In the genomic region with DNA sequence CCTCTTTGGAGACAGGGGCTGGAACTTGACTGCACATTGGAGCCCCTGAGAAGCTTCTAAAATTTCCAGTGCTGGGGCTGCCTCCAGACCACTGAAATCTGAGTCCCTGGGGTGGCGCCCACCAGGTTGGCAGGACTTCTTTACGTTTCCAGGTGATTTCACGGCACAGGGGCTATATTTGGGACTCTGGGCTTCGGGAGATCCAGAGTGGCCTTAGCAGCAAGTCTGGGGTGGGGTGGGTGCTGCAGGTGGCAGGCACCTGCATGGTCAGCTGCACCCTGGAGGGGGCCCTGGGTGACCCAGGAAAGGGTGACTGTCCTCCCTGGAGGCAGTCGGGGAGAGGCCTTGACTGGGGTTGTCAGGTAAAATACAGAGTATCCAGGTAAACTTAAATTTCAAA, we compare ENCODE assay signal across 28 cellular contexts.
"Had no signal": no experiment of that assay in that cellular context is flagged by ENCODE, and none has a peak within 500 bp of the region (broad histone marks: within the 10 kb centered on the region; RNA-seq: fewer than 3 reads in every experiment).

No MANE protein-coding gene starts in this region.

- H3K4me1 Mint-ChIP-seq: natural killer cell; nephron; stimulated activated effector memory CD8-positive, alpha-beta T cell treated with anti-CD3 and anti-CD28 coated beads, Interleukin-12 subunit alpha, Interleukin-12 subunit beta, amount 100 ng/mL, for 72 hours; stimulated activated naive B cell treated with anti-CD40 and anti-IgM and Interleukin-4, amounts not matched to agents 10 μg/mL and 1 μg/mL and 100 μg/mL, for 72 hours had no signal

- H3K27ac ChIP-seq: neural progenitor cell, neutrophil, pancreas, psoas muscle, right lobe of liver, skin epidermis, stomach, thoracic aorta, thyroid gland, tibial nerve, upper lobe of left lung, vagina had no signal

- H3K9me3 ChIP-seq: neutrophil, pancreas, psoas muscle, right lobe of liver, stomach, thoracic aorta, thyroid gland, tibial nerve, upper lobe of left lung, vagina had no signal

- H3K36me3 ChIP-seq: neural progenitor cell, neutrophil, pancreas, right lobe of liver, stomach, thoracic aorta, thyroid gland, tibial nerve, upper lobe of left lung, vagina had no signal

- H3K9me3 Mint-ChIP-seq: naive thymus-derived CD4-positive, alpha-beta T cell; natural killer cell; stimulated activated effector memory CD8-positive, alpha-beta T cell treated with anti-CD3 and anti-CD28 coated beads, Interleukin-12 subunit alpha, Interleukin-12 subunit beta, amount 100 ng/mL, for 72 hours; stimulated activated naive CD8-positive, alpha-beta T cell treated with anti-CD3 and anti-CD28 coated beads, Interleukin-15, Interleukin-2, amounts not matched to agents 100 ng/mL and 50 ng/mL, for 24 hours had no signal

- H3K4me2 ChIP-seq: neural progenitor cell, smooth muscle cell had no signal

- H3K4me3 Mint-ChIP-seq: naive thymus-derived CD4-positive, alpha-beta T cell; natural killer cell; nephron; neural progenitor cell; stimulated activated effector memory CD8-positive, alpha-beta T cell treated with anti-CD3 and anti-CD28 coated beads, Interleukin-12 subunit alpha, Interleukin-12 subunit beta, amount 100 ng/mL, for 72 hours; stimulated activated naive B cell treated with anti-CD40 and anti-IgM and Interleukin-4, amounts not matched to agents 10 μg/mL and 1 μg/mL and 100 μg/mL, for 72 hours; stimulated activated naive CD8-positive, alpha-beta T cell treated with anti-CD3 and anti-CD28 coated beads, Interleukin-15, Interleukin-2, amounts not matched to agents 100 ng/mL and 50 ng/mL, for 24 hours had no signal

- H3K27me3 Mint-ChIP-seq: stimulated activated naive CD8-positive, alpha-beta T cell treated with anti-CD3 and anti-CD28 coated beads, Interleukin-15, Interleukin-2, amounts not matched to agents 100 ng/mL and 50 ng/mL, for 24 hours had no signal

- DNase-seq: naive thymus-derived CD4-positive, alpha-beta T cell; natural killer cell; nucleus accumbens; pancreas; psoas muscle; right cardiac atrium; right lobe of liver; stimulated activated CD4-positive, alpha-beta T cell treated with anti-CD3 and anti-CD28 coated beads, Interleukin-15, amount 100 ng/mL, for 24 hours; stimulated activated CD4-positive, alpha-beta T cell treated with anti-CD3 and anti-CD28 coated beads, Interleukin-2, amount 100 ng/mL, for 24 hours; stimulated activated CD4-positive, alpha-beta T cell treated with anti-CD3 and anti-CD28 coated beads, Interleukin-2, amount 100 ng/mL, for 48 hours; stimulated activated CD4-positive, alpha-beta T cell treated with anti-CD3 and anti-CD28 coated beads, Interleukin-4, amount 100 ng/mL, for 24 hours; stimulated activated naive B cell treated with anti-CD40 and anti-IgM and Interleukin-4, amounts not matched to agents 10 μg/mL and 1 μg/mL and 100 μg/mL, for 72 hours; stimulated activated naive CD4-positive, alpha-beta T cell treated with Interleukin-2 at 50 U/mL for 16 hours; stomach; thyroid gland; trophoblast cell; upper lobe of left lung had no signal

- H3K4me1 ChIP-seq: pancreas, psoas muscle, right lobe of liver, stomach, tibial nerve, upper lobe of left lung, vagina had no signal

- H3K36me3 Mint-ChIP-seq: naive thymus-derived CD4-positive, alpha-beta T cell; natural killer cell; neural progenitor cell; stimulated activated effector memory CD8-positive, alpha-beta T cell treated with anti-CD3 and anti-CD28 coated beads, Interleukin-12 subunit alpha, Interleukin-12 subunit beta, amount 100 ng/mL, for 72 hours; stimulated activated naive B cell treated with anti-CD40 and anti-IgM and Interleukin-4, amounts not matched to agents 10 μg/mL and 1 μg/mL and 100 μg/mL, for 72 hours had no signal

- H3K9ac ChIP-seq: neural progenitor cell had no signal

- H3K27me3 ChIP-seq: neural progenitor cell, pancreas, right lobe of liver, thyroid gland, upper lobe of left lung, vagina had no signal

- H3K27ac Mint-ChIP-seq: naive thymus-derived CD4-positive, alpha-beta T cell; natural killer cell; nephron; neural progenitor cell; progenitor cell of endocrine pancreas; stimulated activated effector memory CD8-positive, alpha-beta T cell treated with anti-CD3 and anti-CD28 coated beads, Interleukin-12 subunit alpha, Interleukin-12 subunit beta, amount 100 ng/mL, for 72 hours; stimulated activated naive B cell treated with anti-CD40 and anti-IgM and Interleukin-4, amounts not matched to agents 10 μg/mL and 1 μg/mL and 100 μg/mL, for 72 hours; stimulated activated naive CD8-positive, alpha-beta T cell treated with anti-CD3 and anti-CD28 coated beads, Interleukin-15, Interleukin-2, amounts not matched to agents 100 ng/mL and 50 ng/mL, for 24 hours had no signal

- H3K4me3 ChIP-seq: neural progenitor cell, pancreas, psoas muscle, right lobe of liver, skin epidermis, smooth muscle cell, stomach, thoracic aorta, thyroid gland, tibial nerve, upper lobe of left lung, vagina had no signal

- ATAC-seq: naive thymus-derived CD4-positive, alpha-beta T cell; natural killer cell; pancreas; psoas muscle; right cardiac atrium; right lobe of liver; stimulated activated effector memory CD8-positive, alpha-beta T cell treated with anti-CD3 and anti-CD28 coated beads, Interleukin-12 subunit alpha, Interleukin-12 subunit beta, amount 100 ng/mL, for 72 hours; stimulated activated naive B cell treated with anti-CD40 and anti-IgM and Interleukin-4, amounts not matched to agents 10 μg/mL and 1 μg/mL and 100 μg/mL, for 72 hours had no signal
